23 cellular contexts compared by ENCODE assay signal in genomic region chr1:157145081-157145480, GRCh38. TPM values are rescaled to one million over a fixed set of nuclear protein-coding genes. Genes with fewer than 3 reads are reported as not detected.
"Had no signal": no experiment of that assay in that cellular context is flagged by ENCODE, and none has a peak within 500 bp of the region (broad histone marks: within the 10 kb centered on the region; RNA-seq: fewer than 3 reads in every experiment).

No MANE protein-coding gene starts in this region.

- H3K4me1 ChIP-seq: body of pancreas, uterus had no signal

- H3K36me3 ChIP-seq: tibial nerve, uterus had no signal

- DNase-seq: activated CD4-positive, alpha-beta T cell treated with anti-CD3 and anti-CD28 coated beads, Interleukin-2, amount 10 ng/mL, durations not matched to agents 24 days and 14 days; activated gamma-delta T cell treated with Interleukin-2 at 50 U/mL for 16 hours; amniotic stem cell; body of pancreas; cortex of kidney; effector memory CD8-positive, alpha-beta T cell; erythroblast; hypothalamus; kidney glomerular epithelial cell; mesendoderm; nucleus accumbens; posterior cingulate gyrus; stimulated activated CD4-positive, alpha-beta T cell treated with anti-CD3 and anti-CD28 coated beads, Interleukin-15, amount 100 ng/mL, for 24 hours; stimulated activated CD4-positive, alpha-beta T cell treated with anti-CD3 and anti-CD28 coated beads, Interleukin-4, amount 100 ng/mL, for 24 hours; stimulated activated naive CD4-positive, alpha-beta T cell; T-helper 17 cell; uterus had no signal

- H3K27ac ChIP-seq: body of pancreas, tibial nerve, uterus had no signal

- ATAC-seq: body of pancreas; effector memory CD8-positive, alpha-beta T cell; natural killer cell treated with Interleukin-12 subunit alpha and Interleukin-12 subunit beta and Interleukin-15 and Interleukin-18, amount 100 ng/mL, for 72 hours; T-helper 17 cell; WTC11 had no signal

- H3K9me3 ChIP-seq: body of pancreas, tibial nerve, uterus had no signal

- H3K27me3 ChIP-seq: body of pancreas, tibial nerve, uterus had no signal

- H3K4me3 ChIP-seq: body of pancreas, tibial nerve, uterus had no signal

RNA-seq across cellular contexts. Expression of gene ETV3L, which starts 45.5 kb away (rescaled TPM):
- total RNA-seq: activated CD4-positive, alpha-beta T cell treated with anti-CD3 and anti-CD28 coated beads, Interleukin-2, amount 10 ng/mL, durations not matched to agents 24 days and 14 days; body of pancreas; fibroblast of villous mesenchyme; liver; subcutaneous adipose tissue; tibial nerve; uterus had no signal
- polyA plus RNA-seq: liver had no signal
